ENCODE assay signal across 31 cellular contexts in genomic region chr2:73256618-73256922, GRCh38. TPM values are rescaled to one million over a fixed set of nuclear protein-coding genes. Genes with fewer than 3 reads are reported as not detected.
A peak's percentile ranks its signal among the peaks of the same experiment; 100 is the strongest.
DNase-seq lines count a peak whose midpoint lies in the region; ATAC-seq, FAIRE-seq and TF ChIP-seq lines count a peak whose summit lies in the region.
"Had no signal": no experiment of that assay in that cellular context is flagged by ENCODE, and none has a peak within 500 bp of the region (broad histone marks: within the 10 kb centered on the region; RNA-seq: fewer than 3 reads in every experiment).

No MANE protein-coding gene starts in this region.

- H4K20me1 ChIP-seq in HepG2 (ENCODE audit: insufficient read depth, low read length) = no peaks in the 10 kb centered on the region

- WGBS in HepG2 (ENCODE audit: low lambda C conversion rate) = no CpG with 5 or more reads among the region's 1 CpG
- no CpG with 5 or more reads among the region's 1 CpG for WGBS in right lobe of liver (ENCODE audit: insufficient coverage, low coverage, low lambda C conversion rate, missing lambda C conversion rate)

- no peak overlapping the region for H3K27ac ChIP-seq in HepG2 (ENCODE audit: extremely low read length, insufficient read depth, low read length)
- no peak overlapping the region for H3K27ac ChIP-seq in right lobe of liver
- H3K27ac ChIP-seq: HL-60, lower lobe of right lung, pancreas, right atrium auricular region, spleen, thoracic aorta, vagina had no signal

- CTCF ChIA-PET in HepG2 (lab: Yijun Ruan, JAX; ENCODE audit: low intra/inter-chr PET ratio, low total read pairs) = no interaction called here

- peak; percentile 10; the same call in 2 of the 3 replicates for ATAC-seq in HepG2
- ATAC-seq in right lobe of liver = no peak
- peak; percentile 12 for ATAC-seq in activated T-helper 17 cell treated with anti-CD3 and anti-CD28 coated beads, Interleukin-2, amount 50 U/mL, for 72 hours (replicated peaks)
- peak in 1 of 2 donors; percentile 6 for ATAC-seq in stimulated activated naive B cell treated with anti-CD40 and anti-IgM and Interleukin-4, amounts not matched to agents 10 μg/mL and 1 μg/mL and 100 μg/mL, for 72 hours (replicated peaks)
- ATAC-seq in HG03521 (IDR thresholded peaks at IDR 0.05; ENCODE audit: unreplicated experiment) = no peak
- ATAC-seq: lower lobe of right lung, mucosa of descending colon, pancreas had no signal

- H3K27ac Mint-ChIP-seq in activated T-helper 17 cell treated with anti-CD3 and anti-CD28 coated beads, Interleukin-2, amount 50 U/mL, for 72 hours = peak overlapping the region; percentile 76
- peak overlapping the region; percentile 70 for H3K27ac Mint-ChIP-seq in stimulated activated naive B cell treated with anti-CD40 and anti-IgM and Interleukin-4, amounts not matched to agents 10 μg/mL and 1 μg/mL and 100 μg/mL, for 72 hours
- H3K27ac Mint-ChIP-seq: nephron progenitor cell had no signal

- H3K9me3 Mint-ChIP-seq in activated T-helper 17 cell treated with anti-CD3 and anti-CD28 coated beads, Interleukin-2, amount 50 U/mL, for 72 hours = no peaks in the 10 kb centered on the region
- no peaks in the 10 kb centered on the region for H3K9me3 Mint-ChIP-seq in stimulated activated naive B cell treated with anti-CD40 and anti-IgM and Interleukin-4, amounts not matched to agents 10 μg/mL and 1 μg/mL and 100 μg/mL, for 72 hours
- H3K9me3 Mint-ChIP-seq: nephron progenitor cell had no signal

- H3K36me3 Mint-ChIP-seq in activated T-helper 17 cell treated with anti-CD3 and anti-CD28 coated beads, Interleukin-2, amount 50 U/mL, for 72 hours (ENCODE audit: low read depth) = peaks cover 52% of the 10 kb centered on the region
- H3K36me3 Mint-ChIP-seq in stimulated activated naive B cell treated with anti-CD40 and anti-IgM and Interleukin-4, amounts not matched to agents 10 μg/mL and 1 μg/mL and 100 μg/mL, for 72 hours = peaks cover 19 to 50% of the 10 kb centered on the region in 2 donors

- no peak overlapping the region for H3K4me3 Mint-ChIP-seq in activated T-helper 17 cell treated with anti-CD3 and anti-CD28 coated beads, Interleukin-2, amount 50 U/mL, for 72 hours
- H3K4me3 Mint-ChIP-seq in stimulated activated naive B cell treated with anti-CD40 and anti-IgM and Interleukin-4, amounts not matched to agents 10 μg/mL and 1 μg/mL and 100 μg/mL, for 72 hours = no peak overlapping the region
- H3K4me3 Mint-ChIP-seq: nephron progenitor cell had no signal

- no peak for TF ChIP-seq EP300 in HepG2 (IDR thresholded peaks at IDR 0.05; ENCODE audit: low read depth in 2 of 2, low read length in 2 of 2)
- TF ChIP-seq EP300 in HepG2 (CRISPR knock-in tag; IDR thresholded peaks at IDR 0.05; ENCODE audit: borderline replicate concordance) = no peak

- DNase-seq in HepG2 (ENCODE audit: low spot score) (no peak), right lobe of liver (no peak), SK-N-DZ (ENCODE audit: low spot score) (no peak)
- DNase-seq in stimulated activated naive B cell treated with anti-CD40 and anti-IgM and Interleukin-4, amounts not matched to agents 10 μg/mL and 1 μg/mL and 100 μg/mL, for 72 hours = no peak
- DNase-seq: activated CD8-positive, alpha-beta memory T cell treated with anti-CD3 and anti-CD28 coated beads, Interleukin-2, amount 50 U/mL, for 48 hours; activated effector memory CD4-positive, alpha-beta T cell treated with Interleukin-2 at 50 U/mL for 16 hours; central memory CD4-positive, alpha-beta T cell; COR-L47; GF-D8; GOT3; lower lobe of right lung; mucosa of descending colon; NCI-H1092 treated with DMSO at 0.1 percent for 48 hours; NCI-H2029; NCI-H2227 treated with DMSO at 0.1 percent for 48 hours; NCI-H748 treated with DMSO at 0.1 percent for 48 hours; nephron progenitor cell; pancreas; spleen; stimulated activated CD4-positive, alpha-beta T cell treated with anti-CD3 and anti-CD28 coated beads, Interleukin-2, amount 100 ng/mL, for 48 hours; stimulated activated naive CD4-positive, alpha-beta T cell; T-helper 9 cell had no signal

- TF ChIP-seq RAD21 in HepG2 (CRISPR knock-in tag; IDR thresholded peaks at IDR 0.05) = no peak

- BruUV-seq in HepG2 (replicated peaks; lab: Mats Ljungman, UMichigan) = no TSS peak

- TF ChIP-seq POLR2A in HepG2 (IDR thresholded peaks at IDR 0.05; ENCODE audit: insufficient read depth in 1 of 2, low read depth in 2 of 2, low read length in 2 of 2) (no peak), right lobe of liver (IDR thresholded peaks at IDR 0.05) (no peak)

- H3K36me3 ChIP-seq in HepG2 (replicated peaks in 1 of 2; ENCODE audit: control insufficient read depth in 1 of 2, insufficient read depth in 2 of 2, low read length in 2 of 2) (peaks cover 12 to 36% of the 10 kb centered on the region in 2 experiments), right lobe of liver (peaks cover 0 to 27% (median 16%) of the 10 kb centered on the region in 4 donors)

- no peak overlapping the region for H3K9ac ChIP-seq in HepG2 (ENCODE audit: insufficient read depth, low read depth, low read length)

- H3K4me3 ChIP-seq in HepG2 (replicated peaks in 1 of 3; ENCODE audit: insufficient read depth in 1 of 3, low read depth in 2 of 3, low read length in 3 of 3) = no peak overlapping the region
- H3K4me3 ChIP-seq in right lobe of liver = no peak overlapping the region
- H3K4me3 ChIP-seq: lower lobe of right lung, mucosa of descending colon, pancreas, right atrium auricular region, spleen, thoracic aorta, vagina had no signal

- H2AFZ ChIP-seq in HepG2 (ENCODE audit: low read length) = no peak overlapping the region

- POLR2A ChIA-PET in HepG2 (lab: Yijun Ruan, JAX) = interaction anchor here (0.6 to 1.6 kb wide), 4 partner anchors 9 to 31 kb away, joined by 3 to 8 read pairs (median 4); partner anchors contain the start of genes CCT7 and PRADC1

- no peaks in the 10 kb centered on the region for H3K4me1 Mint-ChIP-seq in activated T-helper 17 cell treated with anti-CD3 and anti-CD28 coated beads, Interleukin-2, amount 50 U/mL, for 72 hours
- H3K4me1 Mint-ChIP-seq in stimulated activated naive B cell treated with anti-CD40 and anti-IgM and Interleukin-4, amounts not matched to agents 10 μg/mL and 1 μg/mL and 100 μg/mL, for 72 hours = peaks cover 4 to 6% of the 10 kb centered on the region in 2 donors

- H3K4me2 ChIP-seq in HepG2 (ENCODE audit: low read depth, low read length) = no peak overlapping the region

- no peaks in the 10 kb centered on the region for H3K27me3 Mint-ChIP-seq in activated T-helper 17 cell treated with anti-CD3 and anti-CD28 coated beads, Interleukin-2, amount 50 U/mL, for 72 hours
- no peaks in the 10 kb centered on the region for H3K27me3 Mint-ChIP-seq in stimulated activated naive B cell treated with anti-CD40 and anti-IgM and Interleukin-4, amounts not matched to agents 10 μg/mL and 1 μg/mL and 100 μg/mL, for 72 hours

- H3K4me1 ChIP-seq in HepG2 (ENCODE audit: insufficient read depth, low read length) (peaks cover 18% of the 10 kb centered on the region), right lobe of liver (no peaks in the 10 kb centered on the region)
- H3K4me1 ChIP-seq: lower lobe of right lung, pancreas, right atrium auricular region, vagina had no signal

- H3K9me3 ChIP-seq in HepG2 (ENCODE audit: low read length) = no peaks in the 10 kb centered on the region
- no peaks in the 10 kb centered on the region for H3K9me3 ChIP-seq in right lobe of liver
- H3K9me3 ChIP-seq: lower lobe of right lung, mucosa of descending colon, pancreas, right atrium auricular region, spleen, thoracic aorta, vagina had no signal

- FAIRE-seq in HepG2 (lab: Jason Lieb, UNC) = no peak
- FAIRE-seq: pancreas had no signal

- intact Hi-C loops in HepG2 (cut with micrococcal nuclease; ENCODE audit: unreplicated experiment) (no loop called here), right lobe of liver (cut with DNase I) (no loop called here)

- in situ Hi-C loops in HepG2 (cut with HindIII; ENCODE audit: extremely low pct_ligation_motif_present, low pct_unique_long_range_greater_than_20kb) = no loop called here

- no peak for TF ChIP-seq CTCF in HepG2 (CRISPR knock-in tag; IDR thresholded peaks at IDR 0.05)
- TF ChIP-seq CTCF in right lobe of liver (IDR thresholded peaks at IDR 0.05) = no peak

- no peaks in the 10 kb centered on the region for H3K79me2 ChIP-seq in HepG2 (ENCODE audit: insufficient read depth, low read length)

- H3K27me3 ChIP-seq in HepG2 (ENCODE audit: control insufficient read depth in 1 of 2, insufficient read depth in 2 of 2, low read length in 2 of 2) = no peaks in the 10 kb centered on the region
- no peaks in the 10 kb centered on the region for H3K27me3 ChIP-seq in right lobe of liver
- H3K27me3 ChIP-seq: pancreas, right atrium auricular region, spleen, vagina had no signal

RNA-seq across cellular contexts. Expression of gene CCT7, which starts 22.5 kb away (rescaled TPM):
- total RNA-seq in HepG2 (2016; rRNA removed; fragmentation: Illumina TruSeq; extraction: Trizol) (517 and 689 TPM in 2 replicates), right lobe of liver (100 to 1,000 TPM in 3 of 6 experiments, 10 to 100 TPM in 3; 83.5 to 131 (median 99.4) TPM)
- 83.8 and 91.7 TPM in 2 replicates for total RNA-seq in HepG2 (2016; cell fraction: cytosol; rRNA removed; fragmentation: Illumina TruSeq; extraction: Trizol; ENCODE audit: low read depth)
- 525 and 715 TPM in 2 replicates for total RNA-seq in HepG2 (2016; cell fraction: insoluble cytoplasmic fraction; rRNA removed; fragmentation: Illumina TruSeq; extraction: Trizol)
- total RNA-seq in HepG2 (2016; cell fraction: membrane; rRNA removed; fragmentation: Illumina TruSeq; extraction: Trizol) = 114 and 115 TPM in 2 replicates
- 196 and 212 TPM in 2 replicates for total RNA-seq in HepG2 (2016; cell fraction: nucleus; rRNA removed; fragmentation: Illumina TruSeq; extraction: Trizol)
- polyA plus RNA-seq in HepG2 (2011; rRNA removed) = 326 and 347 TPM in 2 replicates
- 421 and 439 TPM in 2 replicates for polyA plus RNA-seq in HepG2 (2011; cell fraction: cytosol; rRNA removed)
- polyA plus RNA-seq in HepG2 (2011; cell fraction: nucleus; rRNA removed) = 113 and 132 TPM in 2 replicates
- 497 and 591 TPM in 2 replicates for polyA plus RNA-seq in HepG2 (2012)
- polyA plus RNA-seq in HepG2 (2016; cell fraction: cytosol; fragmentation: Illumina TruSeq; extraction: Trizol; ENCODE audit: low read depth) = 60.5 and 62.9 TPM in 2 replicates
- polyA plus RNA-seq in HepG2 (2016; cell fraction: insoluble cytoplasmic fraction; fragmentation: Illumina TruSeq; extraction: Trizol; ENCODE audit: low read depth) = 605 and 611 TPM in 2 replicates
- 71.6 and 78.2 TPM in 2 replicates for polyA plus RNA-seq in HepG2 (2016; cell fraction: membrane; fragmentation: Illumina TruSeq; extraction: Trizol; ENCODE audit: low read depth)
- 207 and 227 TPM in 2 replicates for polyA plus RNA-seq in HepG2 (2016; cell fraction: nucleus; fragmentation: Illumina TruSeq; extraction: Trizol; ENCODE audit: insufficient read depth, low read depth)
- 594 and 852 TPM in 2 replicates for polyA minus RNA-seq in HepG2 (2011; rRNA and poly(A)+ RNA removed; ENCODE audit: low replicate concordance)
- 197 and 217 TPM in 2 replicates for polyA minus RNA-seq in HepG2 (2011; cell fraction: cytosol; rRNA and poly(A)+ RNA removed)
- polyA minus RNA-seq in HepG2 (2011; cell fraction: nucleus; rRNA and poly(A)+ RNA removed) = 138 and 184 TPM in 2 replicates
- total RNA-seq in activated T-helper 17 cell treated with anti-CD3 and anti-CD28 coated beads, Interleukin-2, amount 50 U/mL, for 72 hours = 100 to 1,000 TPM; 317 to 592 TPM
- polyA plus RNA-seq in SK-N-DZ (2014; cell fraction: cytosol; rRNA removed) = 728 and 916 TPM in 2 replicates
- 240 and 336 TPM in 2 replicates for polyA plus RNA-seq in SK-N-DZ (2014; cell fraction: nucleus; rRNA removed)

RNA-seq across cellular contexts. Expression of gene PRADC1, which starts 23.5 kb away (rescaled TPM):
- total RNA-seq in HepG2 (2016; rRNA removed; fragmentation: Illumina TruSeq; extraction: Trizol) = 30.0 and 37.2 TPM in 2 replicates
- total RNA-seq in HepG2 (2016; cell fraction: cytosol; rRNA removed; fragmentation: Illumina TruSeq; extraction: Trizol; ENCODE audit: low read depth) = 141 and 145 TPM in 2 replicates
- total RNA-seq in HepG2 (2016; cell fraction: insoluble cytoplasmic fraction; rRNA removed; fragmentation: Illumina TruSeq; extraction: Trizol) = 25.4 and 37.6 TPM in 2 replicates
- total RNA-seq in HepG2 (2016; cell fraction: membrane; rRNA removed; fragmentation: Illumina TruSeq; extraction: Trizol) = 112 and 121 TPM in 2 replicates
- total RNA-seq in HepG2 (2016; cell fraction: nucleus; rRNA removed; fragmentation: Illumina TruSeq; extraction: Trizol) = 16.8 TPM in 2 replicates
- polyA plus RNA-seq in HepG2 (2011; rRNA removed) = 11.6 and 12.1 TPM in 2 replicates
- 10.0 and 15.9 TPM in 2 replicates for polyA plus RNA-seq in HepG2 (2011; cell fraction: cytosol; rRNA removed)
- 4.1 and 7.0 TPM in 2 replicates for polyA plus RNA-seq in HepG2 (2011; cell fraction: nucleus; rRNA removed)
- polyA plus RNA-seq in HepG2 (2012) = 5.7 and 8.8 TPM in 2 replicates
- 152 and 157 TPM in 2 replicates for polyA plus RNA-seq in HepG2 (2016; cell fraction: cytosol; fragmentation: Illumina TruSeq; extraction: Trizol; ENCODE audit: low read depth)
- polyA plus RNA-seq in HepG2 (2016; cell fraction: insoluble cytoplasmic fraction; fragmentation: Illumina TruSeq; extraction: Trizol; ENCODE audit: low read depth) = 23.1 and 23.9 TPM in 2 replicates
- polyA plus RNA-seq in HepG2 (2016; cell fraction: membrane; fragmentation: Illumina TruSeq; extraction: Trizol; ENCODE audit: low read depth) = 103 and 106 TPM in 2 replicates
- 23.7 and 26.7 TPM in 2 replicates for polyA plus RNA-seq in HepG2 (2016; cell fraction: nucleus; fragmentation: Illumina TruSeq; extraction: Trizol; ENCODE audit: insufficient read depth, low read depth)
- 19.5 and 55.8 TPM in 2 replicates for polyA minus RNA-seq in HepG2 (2011; rRNA and poly(A)+ RNA removed; ENCODE audit: low replicate concordance)
- 2.7 and 5.5 TPM in 2 replicates for polyA minus RNA-seq in HepG2 (2011; cell fraction: cytosol; rRNA and poly(A)+ RNA removed)
- 2.2 and 3.3 TPM in 2 replicates for polyA minus RNA-seq in HepG2 (2011; cell fraction: nucleus; rRNA and poly(A)+ RNA removed)
- 10 to 100 TPM; 17.8 to 26.1 (median 22.5) TPM for total RNA-seq in right lobe of liver
- 10 to 100 TPM in 1 of 2 donors, 1 to 10 TPM in 1; 10.0 to 16.0 TPM for total RNA-seq in activated T-helper 17 cell treated with anti-CD3 and anti-CD28 coated beads, Interleukin-2, amount 50 U/mL, for 72 hours
- polyA plus RNA-seq in SK-N-DZ (2014; cell fraction: cytosol; rRNA removed) = 40.5 and 45.2 TPM in 2 replicates
- 33.6 and 43.1 TPM in 2 replicates for polyA plus RNA-seq in SK-N-DZ (2014; cell fraction: nucleus; rRNA removed)

RNA-seq across cellular contexts. Expression of gene FBXO41, which starts 27.7 kb away (rescaled TPM):
- total RNA-seq in HepG2 (2016; rRNA removed; fragmentation: Illumina TruSeq; extraction: Trizol) (3.0 and 4.2 TPM in 2 replicates), right lobe of liver (under 1 TPM; 0.13 to 0.65 (median 0.38) TPM)
- total RNA-seq in HepG2 (2016; cell fraction: cytosol; rRNA removed; fragmentation: Illumina TruSeq; extraction: Trizol; ENCODE audit: low read depth) = 1.2 TPM in 2 replicates
- total RNA-seq in HepG2 (2016; cell fraction: insoluble cytoplasmic fraction; rRNA removed; fragmentation: Illumina TruSeq; extraction: Trizol) = 2.7 and 3.8 TPM in 2 replicates
- 2.4 and 2.5 TPM in 2 replicates for total RNA-seq in HepG2 (2016; cell fraction: membrane; rRNA removed; fragmentation: Illumina TruSeq; extraction: Trizol)
- total RNA-seq in HepG2 (2016; cell fraction: nucleus; rRNA removed; fragmentation: Illumina TruSeq; extraction: Trizol) = 6.0 and 6.4 TPM in 2 replicates
- 10.3 and 11.1 TPM in 2 replicates for polyA plus RNA-seq in HepG2 (2011; rRNA removed)
- 5.7 and 7.4 TPM in 2 replicates for polyA plus RNA-seq in HepG2 (2011; cell fraction: cytosol; rRNA removed)
- 32.6 and 44.1 TPM in 2 replicates for polyA plus RNA-seq in HepG2 (2011; cell fraction: nucleus; rRNA removed)
- polyA plus RNA-seq in HepG2 (2012) = 8.1 and 9.8 TPM in 2 replicates
- 1.0 and 1.1 TPM in 2 replicates for polyA plus RNA-seq in HepG2 (2016; cell fraction: cytosol; fragmentation: Illumina TruSeq; extraction: Trizol; ENCODE audit: low read depth)
- 3.1 and 4.1 TPM in 2 replicates for polyA plus RNA-seq in HepG2 (2016; cell fraction: insoluble cytoplasmic fraction; fragmentation: Illumina TruSeq; extraction: Trizol; ENCODE audit: low read depth)
- 1.6 and 2.0 TPM in 2 replicates for polyA plus RNA-seq in HepG2 (2016; cell fraction: membrane; fragmentation: Illumina TruSeq; extraction: Trizol; ENCODE audit: low read depth)
- 20.4 and 21.9 TPM in 2 replicates for polyA plus RNA-seq in HepG2 (2016; cell fraction: nucleus; fragmentation: Illumina TruSeq; extraction: Trizol; ENCODE audit: insufficient read depth, low read depth)
- 12.4 and 15.2 TPM in 2 replicates for polyA minus RNA-seq in HepG2 (2011; rRNA and poly(A)+ RNA removed; ENCODE audit: low replicate concordance)
- polyA minus RNA-seq in HepG2 (2011; cell fraction: cytosol; rRNA and poly(A)+ RNA removed) = 5.4 and 6.2 TPM in 2 replicates
- polyA minus RNA-seq in HepG2 (2011; cell fraction: nucleus; rRNA and poly(A)+ RNA removed) = 14.7 and 16.5 TPM in 2 replicates
- total RNA-seq in activated T-helper 17 cell treated with anti-CD3 and anti-CD28 coated beads, Interleukin-2, amount 50 U/mL, for 72 hours = 10 to 100 TPM; 32.2 to 36.3 TPM
- polyA plus RNA-seq in SK-N-DZ (2014; cell fraction: cytosol; rRNA removed) = 4.9 and 6.4 TPM in 2 replicates
- polyA plus RNA-seq in SK-N-DZ (2014; cell fraction: nucleus; rRNA removed) = 18.1 and 35.2 TPM in 2 replicates

RNA-seq across cellular contexts. Expression of gene EGR4, which starts 36.8 kb away (rescaled TPM):
- total RNA-seq in HepG2 (2016; rRNA removed; fragmentation: Illumina TruSeq; extraction: Trizol) = not detected in 2 replicates
- total RNA-seq in HepG2 (2016; cell fraction: cytosol; rRNA removed; fragmentation: Illumina TruSeq; extraction: Trizol; ENCODE audit: low read depth) = not detected in 2 replicates
- total RNA-seq in HepG2 (2016; cell fraction: insoluble cytoplasmic fraction; rRNA removed; fragmentation: Illumina TruSeq; extraction: Trizol) = 0.06 TPM in 1 of 2 replicates, not detected in the other
- not detected in 2 replicates for total RNA-seq in HepG2 (2016; cell fraction: membrane; rRNA removed; fragmentation: Illumina TruSeq; extraction: Trizol)
- total RNA-seq in HepG2 (2016; cell fraction: nucleus; rRNA removed; fragmentation: Illumina TruSeq; extraction: Trizol) = not detected in 2 replicates
- polyA plus RNA-seq in HepG2 (2011; rRNA removed) = not detected in 2 replicates
- polyA plus RNA-seq in HepG2 (2011; cell fraction: cytosol; rRNA removed) = 0.03 TPM in 1 of 2 replicates, not detected in the other
- polyA plus RNA-seq in HepG2 (2011; cell fraction: nucleus; rRNA removed) = 0.07 TPM in 1 of 2 replicates, not detected in the other
- not detected in 2 replicates for polyA plus RNA-seq in HepG2 (2012)
- not detected in 2 replicates for polyA plus RNA-seq in HepG2 (2016; cell fraction: cytosol; fragmentation: Illumina TruSeq; extraction: Trizol; ENCODE audit: low read depth)
- not detected in 2 replicates for polyA plus RNA-seq in HepG2 (2016; cell fraction: insoluble cytoplasmic fraction; fragmentation: Illumina TruSeq; extraction: Trizol; ENCODE audit: low read depth)
- not detected in 2 replicates for polyA plus RNA-seq in HepG2 (2016; cell fraction: membrane; fragmentation: Illumina TruSeq; extraction: Trizol; ENCODE audit: low read depth)
- polyA plus RNA-seq in HepG2 (2016; cell fraction: nucleus; fragmentation: Illumina TruSeq; extraction: Trizol; ENCODE audit: insufficient read depth, low read depth) = not detected in 2 replicates
- not detected in 2 replicates for polyA minus RNA-seq in HepG2 (2011; rRNA and poly(A)+ RNA removed; ENCODE audit: low replicate concordance)
- polyA minus RNA-seq in HepG2 (2011; cell fraction: cytosol; rRNA and poly(A)+ RNA removed) = not detected in 2 replicates
- polyA minus RNA-seq in HepG2 (2011; cell fraction: nucleus; rRNA and poly(A)+ RNA removed) = 0.25 TPM in 1 of 2 replicates, not detected in the other
- total RNA-seq in right lobe of liver = not detected
- under 1 TPM; 0.11 to 0.29 TPM for total RNA-seq in activated T-helper 17 cell treated with anti-CD3 and anti-CD28 coated beads, Interleukin-2, amount 50 U/mL, for 72 hours
- polyA plus RNA-seq in SK-N-DZ (2014; cell fraction: cytosol; rRNA removed) = not detected in 2 replicates
- polyA plus RNA-seq in SK-N-DZ (2014; cell fraction: nucleus; rRNA removed) = not detected in 2 replicates
- total RNA-seq: dermis microvascular lymphatic vessel endothelial cell, kidney epithelial cell, lower lobe of right lung, mucosa of descending colon, spleen, thoracic aorta, vagina had no signal
- polyA plus RNA-seq: BJ had no signal

RNA-seq across cellular contexts. Expression of gene SMYD5, which starts 42.5 kb away (rescaled TPM):
- 70.4 and 70.6 TPM in 2 replicates for total RNA-seq in HepG2 (2016; rRNA removed; fragmentation: Illumina TruSeq; extraction: Trizol)
- 9.8 and 10.0 TPM in 2 replicates for total RNA-seq in HepG2 (2016; cell fraction: cytosol; rRNA removed; fragmentation: Illumina TruSeq; extraction: Trizol; ENCODE audit: low read depth)
- total RNA-seq in HepG2 (2016; cell fraction: insoluble cytoplasmic fraction; rRNA removed; fragmentation: Illumina TruSeq; extraction: Trizol) = 60.2 and 71.8 TPM in 2 replicates
- 27.7 and 31.2 TPM in 2 replicates for total RNA-seq in HepG2 (2016; cell fraction: membrane; rRNA removed; fragmentation: Illumina TruSeq; extraction: Trizol)
- 60.7 and 66.5 TPM in 2 replicates for total RNA-seq in HepG2 (2016; cell fraction: nucleus; rRNA removed; fragmentation: Illumina TruSeq; extraction: Trizol)
- 55.8 and 62.2 TPM in 2 replicates for polyA plus RNA-seq in HepG2 (2011; rRNA removed)
- polyA plus RNA-seq in HepG2 (2011; cell fraction: cytosol; rRNA removed) = 42.9 and 47.4 TPM in 2 replicates
- polyA plus RNA-seq in HepG2 (2011; cell fraction: nucleus; rRNA removed) = 96.0 and 102 TPM in 2 replicates
- polyA plus RNA-seq in HepG2 (2012) = 48.5 and 51.9 TPM in 2 replicates
- polyA plus RNA-seq in HepG2 (2016; cell fraction: cytosol; fragmentation: Illumina TruSeq; extraction: Trizol; ENCODE audit: low read depth) = 8.0 TPM in 2 replicates
- polyA plus RNA-seq in HepG2 (2016; cell fraction: insoluble cytoplasmic fraction; fragmentation: Illumina TruSeq; extraction: Trizol; ENCODE audit: low read depth) = 52.6 and 65.1 TPM in 2 replicates
- 20.7 and 22.3 TPM in 2 replicates for polyA plus RNA-seq in HepG2 (2016; cell fraction: membrane; fragmentation: Illumina TruSeq; extraction: Trizol; ENCODE audit: low read depth)
- 82.3 and 84.7 TPM in 2 replicates for polyA plus RNA-seq in HepG2 (2016; cell fraction: nucleus; fragmentation: Illumina TruSeq; extraction: Trizol; ENCODE audit: insufficient read depth, low read depth)
- polyA minus RNA-seq in HepG2 (2011; rRNA and poly(A)+ RNA removed; ENCODE audit: low replicate concordance) = 57.7 and 119 TPM in 2 replicates
- polyA minus RNA-seq in HepG2 (2011; cell fraction: cytosol; rRNA and poly(A)+ RNA removed) = 18.6 and 21.6 TPM in 2 replicates
- 78.0 and 87.9 TPM in 2 replicates for polyA minus RNA-seq in HepG2 (2011; cell fraction: nucleus; rRNA and poly(A)+ RNA removed)
- 10 to 100 TPM in 3 of 6 experiments, 1 to 10 TPM in 3; 5.3 to 12.2 (median 9.4) TPM for total RNA-seq in right lobe of liver
- 10 to 100 TPM; 36.5 to 37.6 TPM for total RNA-seq in activated T-helper 17 cell treated with anti-CD3 and anti-CD28 coated beads, Interleukin-2, amount 50 U/mL, for 72 hours
- polyA plus RNA-seq in SK-N-DZ (2014; cell fraction: cytosol; rRNA removed) = 34.7 and 39.5 TPM in 2 replicates
- 48.3 and 75.5 TPM in 2 replicates for polyA plus RNA-seq in SK-N-DZ (2014; cell fraction: nucleus; rRNA removed)

Comparison
In these comparisons a context has a peak if more than half of its experiments do, and no peak if none do; other contexts are left out.
1. ATAC-seq: peak in HepG2 (single experiment) and activated T-helper 17 cell treated with anti-CD3 and anti-CD28 coated beads, Interleukin-2, amount 50 U/mL, for 72 hours (single experiment); none in right lobe of liver (0 of 4) and HG03521 (single experiment).